Comparison of ENCODE assay signal across 1 cellular context in the genomic region with DNA sequence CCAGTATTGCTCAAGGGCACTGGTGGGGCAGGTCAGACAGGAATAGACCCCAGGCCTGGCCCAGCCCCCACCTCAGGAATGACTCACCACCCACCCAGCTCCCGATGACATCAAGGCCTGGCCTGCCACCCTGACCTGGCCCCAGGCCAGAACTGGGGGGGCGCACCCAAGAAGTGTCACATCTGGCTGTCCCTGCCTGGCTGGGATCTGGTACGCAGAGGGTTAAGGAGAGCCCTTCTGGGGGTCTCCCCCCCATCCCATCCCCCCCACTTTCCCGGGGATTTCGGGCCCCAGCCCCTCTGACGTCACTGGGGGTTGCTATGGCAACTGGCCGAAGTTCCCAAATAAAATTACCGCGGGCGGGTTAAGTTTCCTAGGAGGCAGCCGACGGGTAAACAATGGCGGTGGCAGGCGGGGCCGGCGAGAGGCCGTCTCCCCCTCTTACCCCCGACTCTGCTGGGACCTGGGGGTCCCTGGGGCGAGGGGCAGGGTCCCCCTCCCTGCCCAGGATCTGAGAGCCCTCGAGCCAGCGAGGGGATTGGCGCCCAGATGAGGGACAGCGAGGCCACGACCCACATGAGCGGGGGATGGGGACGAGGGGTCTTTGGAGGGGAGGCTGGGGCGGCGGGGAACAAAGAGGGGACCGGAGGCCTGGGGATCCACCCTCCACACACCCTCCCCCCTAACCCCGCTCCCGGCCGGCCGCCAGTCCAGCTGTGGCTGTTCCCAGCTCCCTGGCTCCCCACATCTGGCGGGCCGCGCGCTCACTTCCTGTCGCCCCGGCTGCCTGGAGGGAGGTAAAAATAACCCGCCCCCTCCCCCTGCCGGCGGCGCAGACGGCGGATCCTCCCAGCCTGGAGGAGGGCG.
TF ChIP-seq lines count a peak whose summit lies in the region.

No MANE protein-coding gene starts in this region.

TF ChIP-seq in K562, 482 proteins besides CTCF, POLR2A, EP300 and RAD21 (continued from another document and continues in another):
- peak; percentile 81 for TF ChIP-seq CTBP1 (IDR thresholded peaks at IDR 0.05; ENCODE audit: borderline replicate concordance)
- TF ChIP-seq, protein P1, sequence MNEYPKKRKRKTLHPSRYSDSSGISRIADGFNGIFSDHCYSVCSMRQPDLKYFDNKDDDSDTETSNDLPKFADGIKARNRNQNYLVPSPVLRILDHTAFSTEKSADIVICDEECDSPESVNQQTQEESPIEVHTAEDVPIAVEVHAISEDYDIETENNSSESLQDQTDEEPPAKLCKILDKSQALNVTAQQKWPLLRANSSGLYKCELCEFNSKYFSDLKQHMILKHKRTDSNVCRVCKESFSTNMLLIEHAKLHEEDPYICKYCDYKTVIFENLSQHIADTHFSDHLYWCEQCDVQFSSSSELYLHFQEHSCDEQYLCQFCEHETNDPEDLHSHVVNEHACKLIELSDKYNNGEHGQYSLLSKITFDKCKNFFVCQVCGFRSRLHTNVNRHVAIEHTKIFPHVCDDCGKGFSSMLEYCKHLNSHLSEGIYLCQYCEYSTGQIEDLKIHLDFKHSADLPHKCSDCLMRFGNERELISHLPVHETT (CRISPR knock-in tag; conservative IDR thresholded peaks at IDR 0.05 in 1 of 2, IDR thresholded peaks at IDR 0.05 in 1 of 2): peak in 1 of 2 experiments; percentile 36; a peak in 1 of 4 replicates
- TF ChIP-seq EP400 (IDR thresholded peaks at IDR 0.05): peak; percentile 65
- TF ChIP-seq SIN3B (IDR thresholded peaks at IDR 0.05; ENCODE audit: low read depth): no peak
- TF ChIP-seq YY1 (IDR thresholded peaks at IDR 0.05; ENCODE audit: borderline replicate concordance in 1 of 3, control insufficient read depth in 1 of 3, extremely low read depth in 1 of 3, insufficient read depth in 3 of 3, insufficient read length in 1 of 3, insufficient replicate concordance in 2 of 3, low read depth in 1 of 3, low read length in 2 of 3): peak; percentile 41 to 85 (median 49)
- no peak for TF ChIP-seq MCM5 (IDR thresholded peaks at IDR 0.05; ENCODE audit: low read depth)
- TF ChIP-seq ZNF3 (CRISPR knock-in tag; IDR thresholded peaks at IDR 0.05): no peak
- peak in 1 of 2 experiments; percentile 77; a peak in 1 of 4 replicates for TF ChIP-seq KDM4B (IDR thresholded peaks at IDR 0.05; ENCODE audit: borderline replicate concordance in 2 of 2, low read depth in 1 of 2)
- no peak for TF ChIP-seq ZNF212 (CRISPR knock-in tag; IDR thresholded peaks at IDR 0.05)
- TF ChIP-seq ZNF282 (CRISPR knock-in tag; IDR thresholded peaks at IDR 0.05): no peak
- TF ChIP-seq CBFB (CRISPR knock-in tag; IDR thresholded peaks at IDR 0.05): no peak
- TF ChIP-seq SRSF9 (IDR thresholded peaks at IDR 0.05; ENCODE audit: borderline replicate concordance, low read depth, low read length): no peak
- peak; percentile 99 for TF ChIP-seq ZNF740 (CRISPR knock-in tag; IDR thresholded peaks at IDR 0.05)
- TF ChIP-seq ZNF740 (tag; IDR thresholded peaks at IDR 0.05): peak in 1 of 2 experiments; percentile 91; a peak in 2 of 4 replicates
- TF ChIP-seq CBFA2T2 (conservative IDR thresholded peaks at IDR 0.05): peak; percentile 61
- TF ChIP-seq NFXL1 (CRISPR knock-in tag; IDR thresholded peaks at IDR 0.05): no peak
- no peak for TF ChIP-seq STAT5A (IDR thresholded peaks at IDR 0.05; ENCODE audit: borderline replicate concordance, low read length)
- peak; percentile 82 for TF ChIP-seq MYNN (IDR thresholded peaks at IDR 0.05)
- no peak for TF ChIP-seq MYNN (CRISPR knock-in tag; IDR thresholded peaks at IDR 0.05)
- TF ChIP-seq, protein P2, sequence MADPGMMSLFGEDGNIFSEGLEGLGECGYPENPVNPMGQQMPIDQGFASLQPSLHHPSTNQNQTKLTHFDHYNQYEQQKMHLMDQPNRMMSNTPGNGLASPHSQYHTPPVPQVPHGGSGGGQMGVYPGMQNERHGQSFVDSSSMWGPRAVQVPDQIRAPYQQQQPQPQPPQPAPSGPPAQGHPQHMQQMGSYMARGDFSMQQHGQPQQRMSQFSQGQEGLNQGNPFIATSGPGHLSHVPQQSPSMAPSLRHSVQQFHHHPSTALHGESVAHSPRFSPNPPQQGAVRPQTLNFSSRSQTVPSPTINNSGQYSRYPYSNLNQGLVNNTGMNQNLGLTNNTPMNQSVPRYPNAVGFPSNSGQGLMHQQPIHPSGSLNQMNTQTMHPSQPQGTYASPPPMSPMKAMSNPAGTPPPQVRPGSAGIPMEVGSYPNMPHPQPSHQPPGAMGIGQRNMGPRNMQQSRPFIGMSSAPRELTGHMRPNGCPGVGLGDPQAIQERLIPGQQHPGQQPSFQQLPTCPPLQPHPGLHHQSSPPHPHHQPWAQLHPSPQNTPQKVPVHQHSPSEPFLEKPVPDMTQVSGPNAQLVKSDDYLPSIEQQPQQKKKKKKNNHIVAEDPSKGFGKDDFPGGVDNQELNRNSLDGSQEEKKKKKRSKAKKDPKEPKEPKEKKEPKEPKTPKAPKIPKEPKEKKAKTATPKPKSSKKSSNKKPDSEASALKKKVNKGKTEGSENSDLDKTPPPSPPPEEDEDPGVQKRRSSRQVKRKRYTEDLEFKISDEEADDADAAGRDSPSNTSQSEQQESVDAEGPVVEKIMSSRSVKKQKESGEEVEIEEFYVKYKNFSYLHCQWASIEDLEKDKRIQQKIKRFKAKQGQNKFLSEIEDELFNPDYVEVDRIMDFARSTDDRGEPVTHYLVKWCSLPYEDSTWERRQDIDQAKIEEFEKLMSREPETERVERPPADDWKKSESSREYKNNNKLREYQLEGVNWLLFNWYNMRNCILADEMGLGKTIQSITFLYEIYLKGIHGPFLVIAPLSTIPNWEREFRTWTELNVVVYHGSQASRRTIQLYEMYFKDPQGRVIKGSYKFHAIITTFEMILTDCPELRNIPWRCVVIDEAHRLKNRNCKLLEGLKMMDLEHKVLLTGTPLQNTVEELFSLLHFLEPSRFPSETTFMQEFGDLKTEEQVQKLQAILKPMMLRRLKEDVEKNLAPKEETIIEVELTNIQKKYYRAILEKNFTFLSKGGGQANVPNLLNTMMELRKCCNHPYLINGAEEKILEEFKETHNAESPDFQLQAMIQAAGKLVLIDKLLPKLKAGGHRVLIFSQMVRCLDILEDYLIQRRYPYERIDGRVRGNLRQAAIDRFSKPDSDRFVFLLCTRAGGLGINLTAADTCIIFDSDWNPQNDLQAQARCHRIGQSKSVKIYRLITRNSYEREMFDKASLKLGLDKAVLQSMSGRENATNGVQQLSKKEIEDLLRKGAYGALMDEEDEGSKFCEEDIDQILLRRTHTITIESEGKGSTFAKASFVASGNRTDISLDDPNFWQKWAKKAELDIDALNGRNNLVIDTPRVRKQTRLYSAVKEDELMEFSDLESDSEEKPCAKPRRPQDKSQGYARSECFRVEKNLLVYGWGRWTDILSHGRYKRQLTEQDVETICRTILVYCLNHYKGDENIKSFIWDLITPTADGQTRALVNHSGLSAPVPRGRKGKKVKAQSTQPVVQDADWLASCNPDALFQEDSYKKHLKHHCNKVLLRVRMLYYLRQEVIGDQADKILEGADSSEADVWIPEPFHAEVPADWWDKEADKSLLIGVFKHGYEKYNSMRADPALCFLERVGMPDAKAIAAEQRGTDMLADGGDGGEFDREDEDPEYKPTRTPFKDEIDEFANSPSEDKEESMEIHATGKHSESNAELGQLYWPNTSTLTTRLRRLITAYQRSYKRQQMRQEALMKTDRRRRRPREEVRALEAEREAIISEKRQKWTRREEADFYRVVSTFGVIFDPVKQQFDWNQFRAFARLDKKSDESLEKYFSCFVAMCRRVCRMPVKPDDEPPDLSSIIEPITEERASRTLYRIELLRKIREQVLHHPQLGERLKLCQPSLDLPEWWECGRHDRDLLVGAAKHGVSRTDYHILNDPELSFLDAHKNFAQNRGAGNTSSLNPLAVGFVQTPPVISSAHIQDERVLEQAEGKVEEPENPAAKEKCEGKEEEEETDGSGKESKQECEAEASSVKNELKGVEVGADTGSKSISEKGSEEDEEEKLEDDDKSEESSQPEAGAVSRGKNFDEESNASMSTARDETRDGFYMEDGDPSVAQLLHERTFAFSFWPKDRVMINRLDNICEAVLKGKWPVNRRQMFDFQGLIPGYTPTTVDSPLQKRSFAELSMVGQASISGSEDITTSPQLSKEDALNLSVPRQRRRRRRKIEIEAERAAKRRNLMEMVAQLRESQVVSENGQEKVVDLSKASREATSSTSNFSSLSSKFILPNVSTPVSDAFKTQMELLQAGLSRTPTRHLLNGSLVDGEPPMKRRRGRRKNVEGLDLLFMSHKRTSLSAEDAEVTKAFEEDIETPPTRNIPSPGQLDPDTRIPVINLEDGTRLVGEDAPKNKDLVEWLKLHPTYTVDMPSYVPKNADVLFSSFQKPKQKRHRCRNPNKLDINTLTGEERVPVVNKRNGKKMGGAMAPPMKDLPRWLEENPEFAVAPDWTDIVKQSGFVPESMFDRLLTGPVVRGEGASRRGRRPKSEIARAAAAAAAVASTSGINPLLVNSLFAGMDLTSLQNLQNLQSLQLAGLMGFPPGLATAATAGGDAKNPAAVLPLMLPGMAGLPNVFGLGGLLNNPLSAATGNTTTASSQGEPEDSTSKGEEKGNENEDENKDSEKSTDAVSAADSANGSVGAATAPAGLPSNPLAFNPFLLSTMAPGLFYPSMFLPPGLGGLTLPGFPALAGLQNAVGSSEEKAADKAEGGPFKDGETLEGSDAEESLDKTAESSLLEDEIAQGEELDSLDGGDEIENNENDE (IDR thresholded peaks at IDR 0.05; ENCODE audit: low read depth, low read length): no peak
- TF ChIP-seq KHSRP (IDR thresholded peaks at IDR 0.05): no peak
- TF ChIP-seq, protein P3, sequence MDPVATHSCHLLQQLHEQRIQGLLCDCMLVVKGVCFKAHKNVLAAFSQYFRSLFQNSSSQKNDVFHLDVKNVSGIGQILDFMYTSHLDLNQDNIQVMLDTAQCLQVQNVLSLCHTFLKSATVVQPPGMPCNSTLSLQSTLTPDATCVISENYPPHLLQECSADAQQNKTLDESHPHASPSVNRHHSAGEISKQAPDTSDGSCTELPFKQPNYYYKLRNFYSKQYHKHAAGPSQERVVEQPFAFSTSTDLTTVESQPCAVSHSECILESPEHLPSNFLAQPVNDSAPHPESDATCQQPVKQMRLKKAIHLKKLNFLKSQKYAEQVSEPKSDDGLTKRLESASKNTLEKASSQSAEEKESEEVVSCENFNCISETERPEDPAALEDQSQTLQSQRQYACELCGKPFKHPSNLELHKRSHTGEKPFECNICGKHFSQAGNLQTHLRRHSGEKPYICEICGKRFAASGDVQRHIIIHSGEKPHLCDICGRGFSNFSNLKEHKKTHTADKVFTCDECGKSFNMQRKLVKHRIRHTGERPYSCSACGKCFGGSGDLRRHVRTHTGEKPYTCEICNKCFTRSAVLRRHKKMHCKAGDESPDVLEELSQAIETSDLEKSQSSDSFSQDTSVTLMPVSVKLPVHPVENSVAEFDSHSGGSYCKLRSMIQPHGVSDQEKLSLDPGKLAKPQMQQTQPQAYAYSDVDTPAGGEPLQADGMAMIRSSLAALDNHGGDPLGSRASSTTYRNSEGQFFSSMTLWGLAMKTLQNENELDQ (CRISPR knock-in tag; IDR thresholded peaks at IDR 0.05; ENCODE audit: borderline replicate concordance): no peak; the same call in 1 of the 2 replicates
- TF ChIP-seq ARID3A (IDR thresholded peaks at IDR 0.05; ENCODE audit: borderline replicate concordance, low read depth, low read length): no peak
- peak; percentile 56; the same call in 1 of the 2 replicates for TF ChIP-seq PHF8 (IDR thresholded peaks at IDR 0.05; ENCODE audit: borderline replicate concordance, low read length)
- no peak for TF ChIP-seq MAFF (IDR thresholded peaks at IDR 0.05; ENCODE audit: low read length)
- TF ChIP-seq NCOA6 (IDR thresholded peaks at IDR 0.05): no peak
- TF ChIP-seq C11orf30 (IDR thresholded peaks at IDR 0.05; ENCODE audit: low read depth): no peak
- no peak for TF ChIP-seq ADNP (tag; IDR thresholded peaks at IDR 0.05)
- TF ChIP-seq NCOA4 (IDR thresholded peaks at IDR 0.05; ENCODE audit: partially characterized antibody): no peak
- peak; percentile 84 for TF ChIP-seq ZNF263 (CRISPR knock-in tag; IDR thresholded peaks at IDR 0.05; ENCODE audit: borderline replicate concordance)
- TF ChIP-seq, protein P4, sequence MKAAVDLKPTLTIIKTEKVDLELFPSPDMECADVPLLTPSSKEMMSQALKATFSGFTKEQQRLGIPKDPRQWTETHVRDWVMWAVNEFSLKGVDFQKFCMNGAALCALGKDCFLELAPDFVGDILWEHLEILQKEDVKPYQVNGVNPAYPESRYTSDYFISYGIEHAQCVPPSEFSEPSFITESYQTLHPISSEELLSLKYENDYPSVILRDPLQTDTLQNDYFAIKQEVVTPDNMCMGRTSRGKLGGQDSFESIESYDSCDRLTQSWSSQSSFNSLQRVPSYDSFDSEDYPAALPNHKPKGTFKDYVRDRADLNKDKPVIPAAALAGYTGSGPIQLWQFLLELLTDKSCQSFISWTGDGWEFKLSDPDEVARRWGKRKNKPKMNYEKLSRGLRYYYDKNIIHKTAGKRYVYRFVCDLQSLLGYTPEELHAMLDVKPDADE (conservative IDR thresholded peaks at IDR 0.05; ENCODE audit: control insufficient read depth, low read depth, low read length): peak; percentile 57; the same call in 1 of the 2 replicates
- TF ChIP-seq FOXP1 (CRISPR knock-in tag; IDR thresholded peaks at IDR 0.05): no peak
- TF ChIP-seq NR2C1 (IDR thresholded peaks at IDR 0.05): no peak
- TF ChIP-seq NR2C1 (tag; IDR thresholded peaks at IDR 0.05): no peak
- TF ChIP-seq RB1 (IDR thresholded peaks at IDR 0.05; ENCODE audit: low read depth): peak; percentile 76; the same call in 1 of the 2 replicates
- no peak for TF ChIP-seq TCF15 (CRISPR knock-in tag; IDR thresholded peaks at IDR 0.05)
- peak; percentile 84 for TF ChIP-seq MXI1 (IDR thresholded peaks at IDR 0.05; ENCODE audit: low read depth, low read length)
- peak; percentile 90 to 98 for TF ChIP-seq MAZ (CRISPR knock-in tag; conservative IDR thresholded peaks at IDR 0.05 in 1 of 2, IDR thresholded peaks at IDR 0.05 in 1 of 2)
- peak; percentile 18 for TF ChIP-seq SP1 (CRISPR knock-in tag; IDR thresholded peaks at IDR 0.05)
- no peak for TF ChIP-seq ZNF23 (CRISPR knock-in tag; IDR thresholded peaks at IDR 0.05)
- TF ChIP-seq BRCA1 (IDR thresholded peaks at IDR 0.05): no peak
- no peak for TF ChIP-seq BRCA1 (CRISPR knock-in tag; IDR thresholded peaks at IDR 0.05)
- no peak for TF ChIP-seq COPS2 (conservative IDR thresholded peaks at IDR 0.05)
